ENCODE assay signal across 28 cellular contexts in the genomic region with DNA sequence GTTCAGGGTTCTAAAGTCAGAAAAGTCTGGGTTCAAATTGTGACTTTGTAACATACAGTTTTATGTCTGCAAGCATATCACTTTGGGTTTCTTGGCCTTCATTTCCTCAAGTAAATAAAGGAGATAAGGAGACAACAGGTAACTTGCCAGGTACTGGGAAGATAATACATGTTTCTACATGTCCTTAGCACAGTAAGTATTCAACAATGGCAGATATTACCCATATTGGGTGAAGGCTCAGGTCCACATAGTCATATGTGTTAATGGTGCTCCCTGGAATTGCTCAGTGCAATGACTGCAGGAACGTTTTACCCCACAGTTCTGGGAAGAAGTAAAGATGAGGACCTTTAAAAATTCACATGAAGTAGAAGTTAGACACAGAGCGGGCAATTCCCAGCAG.
"Had no signal": no experiment of that assay in that cellular context is flagged by ENCODE, and none has a peak within 500 bp of the region (broad histone marks: within the 10 kb centered on the region; RNA-seq: fewer than 3 reads in every experiment).

No MANE protein-coding gene starts in this region.

- H3K9me3 ChIP-seq: colonic mucosa, esophagus muscularis mucosa, heart right ventricle, lower lobe of right lung, stomach, thyroid gland, vagina had no signal

- H3K9ac ChIP-seq: parathyroid adenoma had no signal

- H3K4me3 ChIP-seq: colonic mucosa, esophagus muscularis mucosa, heart right ventricle, lower lobe of right lung, smooth muscle cell, stomach, thyroid gland, vagina had no signal

- DNase-seq: colonic mucosa; effector CD8-positive, alpha-beta T cell; endodermal cell; foreskin melanocyte; glutamatergic neuron; heart right ventricle; hippocampal formation; immature natural killer cell; islet precursor cell; left ventricle myocardium superior; lower lobe of right lung; natural killer cell; stimulated activated CD4-positive, alpha-beta T cell treated with anti-CD3 and anti-CD28 coated beads, Interleukin-12 subunit alpha, Interleukin-12 subunit beta, amount 100 ng/mL, for 4 hours; stimulated activated CD4-positive, alpha-beta T cell treated with anti-CD3 and anti-CD28 coated beads, Interleukin-1b, Interleukin-23, amount 100 ng/mL, for 48 hours; stimulated activated CD4-positive, alpha-beta T cell treated with anti-CD3 and anti-CD28 coated beads, Interleukin-4, amount 100 ng/mL, for 24 hours; stimulated activated naive CD4-positive, alpha-beta T cell treated with Interleukin-2 at 50 U/mL for 16 hours; stomach; thyroid gland; trophoblast cell had no signal

- H3K9me3 Mint-ChIP-seq: dendritic cell treated with granulocyte-macrophage colony-stimulating factor and Interleukin-4, amounts not matched to agents 40 ng/mL and 50 ng/mL, for 4 days; endodermal cell; immature natural killer cell; memory B cell; natural killer cell; neural crest cell; stimulated activated effector memory CD8-positive, alpha-beta T cell treated with anti-CD3 and anti-CD28 coated beads, Interleukin-12 subunit alpha, Interleukin-12 subunit beta, amount 100 ng/mL, for 72 hours had no signal

- H3K4me1 ChIP-seq: colonic mucosa, lower lobe of right lung, parathyroid adenoma, thyroid gland, vagina had no signal

- H3K4me2 ChIP-seq: smooth muscle cell had no signal

- H3K36me3 Mint-ChIP-seq: immature natural killer cell; memory B cell; natural killer cell; stimulated activated effector memory CD8-positive, alpha-beta T cell treated with anti-CD3 and anti-CD28 coated beads, Interleukin-12 subunit alpha, Interleukin-12 subunit beta, amount 100 ng/mL, for 72 hours had no signal

- H3K27me3 ChIP-seq: colonic mucosa, esophagus muscularis mucosa, heart right ventricle, stomach, thyroid gland, vagina had no signal

- H3K4me1 Mint-ChIP-seq: immature natural killer cell; memory B cell; natural killer cell; neural crest cell; stimulated activated effector memory CD8-positive, alpha-beta T cell treated with anti-CD3 and anti-CD28 coated beads, Interleukin-12 subunit alpha, Interleukin-12 subunit beta, amount 100 ng/mL, for 72 hours had no signal

- H3K4me3 Mint-ChIP-seq: dendritic cell treated with granulocyte-macrophage colony-stimulating factor and Interleukin-4, amounts not matched to agents 40 ng/mL and 50 ng/mL, for 4 days; endodermal cell; immature natural killer cell; memory B cell; natural killer cell; neural crest cell; stimulated activated effector memory CD8-positive, alpha-beta T cell treated with anti-CD3 and anti-CD28 coated beads, Interleukin-12 subunit alpha, Interleukin-12 subunit beta, amount 100 ng/mL, for 72 hours had no signal

- H3K27ac ChIP-seq: colonic mucosa, esophagus muscularis mucosa, heart right ventricle, lower lobe of right lung, parathyroid adenoma, stomach, thyroid gland, vagina had no signal

- H3K27ac Mint-ChIP-seq: dendritic cell treated with granulocyte-macrophage colony-stimulating factor and Interleukin-4, amounts not matched to agents 40 ng/mL and 50 ng/mL, for 4 days; endodermal cell; immature natural killer cell; memory B cell; natural killer cell; progenitor cell of endocrine pancreas; stimulated activated effector memory CD8-positive, alpha-beta T cell treated with anti-CD3 and anti-CD28 coated beads, Interleukin-12 subunit alpha, Interleukin-12 subunit beta, amount 100 ng/mL, for 72 hours had no signal

- H2AFZ ChIP-seq: parathyroid adenoma had no signal

- H3K79me2 ChIP-seq: parathyroid adenoma had no signal

- H3K36me3 ChIP-seq: colonic mucosa, esophagus muscularis mucosa, heart right ventricle, lower lobe of right lung, stomach, thyroid gland, vagina had no signal

- H3K27me3 Mint-ChIP-seq: dendritic cell treated with granulocyte-macrophage colony-stimulating factor and Interleukin-4, amounts not matched to agents 40 ng/mL and 50 ng/mL, for 4 days; progenitor cell of endocrine pancreas had no signal
